1 cellular context compared by ENCODE assay signal in genomic region chr10:60082341-60083038, GRCh38.
TF ChIP-seq lines count a peak whose summit lies in the region.

No MANE protein-coding gene starts in this region.

TF ChIP-seq in GM12878, 131 proteins besides CTCF, POLR2A, EP300 and RAD21 (continued from another document):
- TF ChIP-seq, protein P1, sequence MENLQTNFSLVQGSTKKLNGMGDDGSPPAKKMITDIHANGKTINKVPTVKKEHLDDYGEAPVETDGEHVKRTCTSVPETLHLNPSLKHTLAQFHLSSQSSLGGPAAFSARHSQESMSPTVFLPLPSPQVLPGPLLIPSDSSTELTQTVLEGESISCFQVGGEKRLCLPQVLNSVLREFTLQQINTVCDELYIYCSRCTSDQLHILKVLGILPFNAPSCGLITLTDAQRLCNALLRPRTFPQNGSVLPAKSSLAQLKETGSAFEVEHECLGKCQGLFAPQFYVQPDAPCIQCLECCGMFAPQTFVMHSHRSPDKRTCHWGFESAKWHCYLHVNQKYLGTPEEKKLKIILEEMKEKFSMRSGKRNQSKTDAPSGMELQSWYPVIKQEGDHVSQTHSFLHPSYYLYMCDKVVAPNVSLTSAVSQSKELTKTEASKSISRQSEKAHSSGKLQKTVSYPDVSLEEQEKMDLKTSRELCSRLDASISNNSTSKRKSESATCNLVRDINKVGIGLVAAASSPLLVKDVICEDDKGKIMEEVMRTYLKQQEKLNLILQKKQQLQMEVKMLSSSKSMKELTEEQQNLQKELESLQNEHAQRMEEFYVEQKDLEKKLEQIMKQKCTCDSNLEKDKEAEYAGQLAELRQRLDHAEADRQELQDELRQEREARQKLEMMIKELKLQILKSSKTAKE (IDR thresholded peaks at IDR 0.05; ENCODE audit: low read depth, poor library complexity, severe bottlenecking) = no peak
- TF ChIP-seq MYB (IDR thresholded peaks at IDR 0.05; ENCODE audit: borderline replicate concordance, low read depth, low read length) (no peak), CBX3 (IDR thresholded peaks at IDR 0.05; ENCODE audit: borderline replicate concordance, low read depth) (no peak)
